17 cellular contexts compared by ENCODE assay signal in genomic region chr3:195794708-195795107, GRCh38. TPM values are rescaled to one million over a fixed set of nuclear protein-coding genes. Genes with fewer than 3 reads are reported as not detected.
"Had no signal": no experiment of that assay in that cellular context is flagged by ENCODE, and none has a peak within 500 bp of the region (broad histone marks: within the 10 kb centered on the region; RNA-seq: fewer than 3 reads in every experiment).

No MANE protein-coding gene starts in this region.

- ATAC-seq: activated CD8-positive, alpha-beta memory T cell treated with anti-CD3 and anti-CD28 coated beads, Interleukin-2, amount 10 ng/mL, durations not matched to agents 7 days and 5 days; right cardiac atrium; upper lobe of right lung had no signal

- H3K27ac ChIP-seq: esophagus muscularis mucosa, stomach, thoracic aorta, upper lobe of right lung had no signal

- H3K36me3 ChIP-seq: esophagus muscularis mucosa, stomach, thoracic aorta, upper lobe of right lung had no signal

- H3K4me3 ChIP-seq: esophagus muscularis mucosa, stomach, thoracic aorta, upper lobe of right lung had no signal

- DNase-seq: activated CD4-positive, alpha-beta T cell treated with anti-CD3 and anti-CD28 coated beads, Interleukin-2, amount 50 U/mL, for 4 hours; activated CD4-positive, CD25-positive, alpha-beta regulatory T cell treated with anti-CD3 and anti-CD28 coated beads, Interleukin-2, amount 50 U/mL, for 72 hours; activated CD8-positive, alpha-beta memory T cell treated with anti-CD3 and anti-CD28 coated beads, Interleukin-2, amount 10 ng/mL, durations not matched to agents 7 days and 5 days; activated naive CD4-positive, alpha-beta T cell treated with anti-CD3 and anti-CD28 coated beads, Interleukin-2, amount 10 ng/mL, durations not matched to agents 7 days and 5 days; activated T-cell treated with anti-CD3 and anti-CD28 coated beads, Interleukin-2, amount 50 U/mL, for 1 hour; caudate nucleus; glutamatergic neuron; right cardiac atrium; stimulated activated CD4-positive, alpha-beta T cell treated with anti-CD3 and anti-CD28 coated beads, Interleukin-1b, Interleukin-23, amount 100 ng/mL, for 48 hours; stomach; T-helper 9 cell; upper lobe of right lung had no signal

- H3K9me3 ChIP-seq: thoracic aorta, upper lobe of right lung had no signal

- H3K27me3 ChIP-seq: stomach had no signal

- FAIRE-seq: colon had no signal

- H3K4me1 ChIP-seq: esophagus muscularis mucosa, stomach, upper lobe of right lung had no signal

RNA-seq across cellular contexts. Expression of gene MUC4, which starts 17.0 kb away (rescaled TPM):
- total RNA-seq: fibroblast of villous mesenchyme, lower leg skin, thoracic aorta had no signal
